Comparison of ENCODE assay signal across 26 cellular contexts in the genomic region with DNA sequence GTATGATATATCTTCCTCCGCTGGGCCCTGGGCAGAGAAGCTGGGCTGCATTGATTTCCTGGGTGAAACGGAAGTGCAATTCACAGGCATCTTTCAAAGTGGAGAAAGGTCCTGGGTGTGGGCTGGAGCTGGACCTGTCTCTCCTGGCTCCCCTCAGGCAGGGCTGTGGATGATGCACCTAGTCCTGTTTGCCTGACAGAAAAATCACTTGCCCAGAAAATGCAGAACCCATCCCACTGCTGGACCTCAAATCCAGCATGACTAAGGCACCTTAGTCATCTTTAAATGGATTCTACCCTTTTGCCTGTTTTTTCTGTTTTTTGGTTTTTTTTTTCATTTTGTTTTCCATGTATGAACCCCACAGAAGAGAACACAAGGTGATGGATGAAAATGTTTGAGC. TPM values are rescaled to one million over a fixed set of nuclear protein-coding genes. Genes with fewer than 3 reads are reported as not detected.
A peak's percentile ranks its signal among the peaks of the same experiment; 100 is the strongest.
DNase-seq lines count a peak whose midpoint lies in the region; ATAC-seq and TF ChIP-seq lines count a peak whose summit lies in the region.
"Had no signal": no experiment of that assay in that cellular context is flagged by ENCODE, and none has a peak within 500 bp of the region (broad histone marks: within the 10 kb centered on the region; RNA-seq: fewer than 3 reads in every experiment).

No MANE protein-coding gene starts in this region.

- H3K27me3 Mint-ChIP-seq in activated naive CD8-positive, alpha-beta T cell treated with anti-CD3 and anti-CD28 coated beads for 36 hours = no peaks in the 10 kb centered on the region
- no peaks in the 10 kb centered on the region for H3K27me3 Mint-ChIP-seq in activated naive CD8-positive, alpha-beta T cell treated with anti-CD3 and anti-CD28 coated beads, Interleukin-2, amount 50 U/mL, for 24 hours
- no peaks in the 10 kb centered on the region for H3K27me3 Mint-ChIP-seq in activated naive CD4-positive, alpha-beta T cell treated with anti-CD3 and anti-CD28 coated beads, Interleukin-2, amount 10 ng/mL, durations not matched to agents 7 days and 5 days
- H3K27me3 Mint-ChIP-seq: activated T-cell treated with anti-CD3 and anti-CD28 coated beads, Interleukin-2, amount 50 U/mL, for 24 hours; CD4-positive, CD25-positive, alpha-beta regulatory T cell; central memory CD8-positive, alpha-beta T cell; natural killer cell treated with Interleukin-12 subunit alpha and Interleukin-12 subunit beta and Interleukin-15 and Interleukin-18, amount 100 ng/mL, for 72 hours; stimulated activated memory B cell treated with anti-CD40 and anti-IgM and Interleukin-4, amounts not matched to agents 10 μg/mL and 1 μg/mL and 100 μg/mL, for 72 hours; type B pancreatic cell had no signal

- no peak overlapping the region for H3K9ac ChIP-seq in PC-3 (ENCODE audit: low read length)

- H3K4me1 Mint-ChIP-seq in activated naive CD8-positive, alpha-beta T cell treated with anti-CD3 and anti-CD28 coated beads for 36 hours = peaks cover 20% of the 10 kb centered on the region
- peaks cover 14% of the 10 kb centered on the region for H3K4me1 Mint-ChIP-seq in activated naive CD8-positive, alpha-beta T cell treated with anti-CD3 and anti-CD28 coated beads, Interleukin-2, amount 50 U/mL, for 24 hours
- peaks cover 19% of the 10 kb centered on the region for H3K4me1 Mint-ChIP-seq in activated naive CD4-positive, alpha-beta T cell treated with anti-CD3 and anti-CD28 coated beads, Interleukin-2, amount 10 ng/mL, durations not matched to agents 7 days and 5 days
- H3K4me1 Mint-ChIP-seq: stimulated activated memory B cell treated with anti-CD40 and anti-IgM and Interleukin-4, amounts not matched to agents 10 μg/mL and 1 μg/mL and 100 μg/mL, for 72 hours had no signal

- H3K27me3 ChIP-seq in PC-3 (ENCODE audit: low read length) = no peaks in the 10 kb centered on the region
- H3K27me3 ChIP-seq: esophagus muscularis mucosa, sigmoid colon had no signal

- H3K9me3 ChIP-seq in PC-3 (ENCODE audit: low read length) = no peaks in the 10 kb centered on the region
- H3K9me3 ChIP-seq: esophagus muscularis mucosa, sigmoid colon had no signal

- no peak for ATAC-seq in activated naive CD8-positive, alpha-beta T cell treated with anti-CD3 and anti-CD28 coated beads, Interleukin-2, amount 50 U/mL, for 24 hours
- peak; percentile 71 for ATAC-seq in PC-3
- ATAC-seq in HG03045 (IDR thresholded peaks at IDR 0.05; ENCODE audit: unreplicated experiment) = no peak
- ATAC-seq in stimulated activated naive CD8-positive, alpha-beta T cell treated with anti-CD3 and anti-CD28 coated beads, Interleukin-15, Interleukin-2, amounts not matched to agents 100 U/mL and 50 U/mL, for 24 hours = no peak
- ATAC-seq: natural killer cell treated with Interleukin-12 subunit alpha and Interleukin-12 subunit beta and Interleukin-15 and Interleukin-18, amount 100 ng/mL, for 72 hours; stimulated activated memory B cell treated with anti-CD40 and anti-IgM and Interleukin-4, amounts not matched to agents 10 μg/mL and 1 μg/mL and 100 μg/mL, for 72 hours had no signal

- H3K4me1 ChIP-seq in PC-3 (ENCODE audit: insufficient read depth, low read length) = peaks cover 10% of the 10 kb centered on the region

- no peak overlapping the region for H3K27ac ChIP-seq in PC-3 (ENCODE audit: low read length)
- H3K27ac ChIP-seq: esophagus muscularis mucosa, sigmoid colon had no signal

- H3F3A ChIP-seq in PC-3 (ENCODE audit: low read length, unreplicated experiment) = no peaks in the 10 kb centered on the region

- peak overlapping the region; percentile 3 for H3K27ac Mint-ChIP-seq in activated naive CD8-positive, alpha-beta T cell treated with anti-CD3 and anti-CD28 coated beads for 36 hours
- no peak overlapping the region for H3K27ac Mint-ChIP-seq in activated naive CD8-positive, alpha-beta T cell treated with anti-CD3 and anti-CD28 coated beads, Interleukin-2, amount 50 U/mL, for 24 hours
- H3K27ac Mint-ChIP-seq in activated naive CD4-positive, alpha-beta T cell treated with anti-CD3 and anti-CD28 coated beads, Interleukin-2, amount 10 ng/mL, durations not matched to agents 7 days and 5 days = no peak overlapping the region
- H3K27ac Mint-ChIP-seq: activated T-cell treated with anti-CD3 and anti-CD28 coated beads, Interleukin-2, amount 50 U/mL, for 24 hours; dendritic cell treated with granulocyte-macrophage colony-stimulating factor and Interleukin-4, amounts not matched to agents 40 ng/mL and 50 ng/mL, for 4 days; stimulated activated memory B cell treated with anti-CD40 and anti-IgM and Interleukin-4, amounts not matched to agents 10 μg/mL and 1 μg/mL and 100 μg/mL, for 72 hours; type B pancreatic cell had no signal

- H3K4me3 ChIP-seq in PC-3 (ENCODE audit: low read length) (no peak overlapping the region), fibroblast of mammary gland (ENCODE audit: control insufficient read depth, low read depth, low read length) (no peak overlapping the region)
- H3K4me3 ChIP-seq: esophagus muscularis mucosa, lung, sigmoid colon had no signal

- TF ChIP-seq CTCF in PC-3 (conservative IDR thresholded peaks at IDR 0.05; ENCODE audit: low read depth, low read length) (no peak), fibroblast of mammary gland (conservative IDR thresholded peaks at IDR 0.05; ENCODE audit: control insufficient read depth, insufficient read depth, low read depth, low read length) (no peak)

- no peaks in the 10 kb centered on the region for H3K79me2 ChIP-seq in PC-3 (ENCODE audit: low read length)

- no peak overlapping the region for H3K4me3 Mint-ChIP-seq in activated naive CD8-positive, alpha-beta T cell treated with anti-CD3 and anti-CD28 coated beads for 36 hours
- no peak overlapping the region for H3K4me3 Mint-ChIP-seq in activated naive CD8-positive, alpha-beta T cell treated with anti-CD3 and anti-CD28 coated beads, Interleukin-2, amount 50 U/mL, for 24 hours
- no peak overlapping the region for H3K4me3 Mint-ChIP-seq in activated naive CD4-positive, alpha-beta T cell treated with anti-CD3 and anti-CD28 coated beads, Interleukin-2, amount 10 ng/mL, durations not matched to agents 7 days and 5 days
- H3K4me3 Mint-ChIP-seq: activated T-cell treated with anti-CD3 and anti-CD28 coated beads, Interleukin-2, amount 50 U/mL, for 24 hours; CD4-positive, CD25-positive, alpha-beta regulatory T cell; central memory CD8-positive, alpha-beta T cell; dendritic cell treated with granulocyte-macrophage colony-stimulating factor and Interleukin-4, amounts not matched to agents 40 ng/mL and 50 ng/mL, for 4 days; endodermal cell; natural killer cell treated with Interleukin-12 subunit alpha and Interleukin-12 subunit beta and Interleukin-15 and Interleukin-18, amount 100 ng/mL, for 72 hours; stimulated activated memory B cell treated with anti-CD40 and anti-IgM and Interleukin-4, amounts not matched to agents 10 μg/mL and 1 μg/mL and 100 μg/mL, for 72 hours; type B pancreatic cell had no signal

- H3K9me2 ChIP-seq in PC-3 (replicated peaks; ENCODE audit: low read length) = no peaks in the 10 kb centered on the region

- intact Hi-C loops in PC-3 (cut with micrococcal nuclease) = no loop called here

- CTCF ChIA-PET in PC-3 (lab: Charles Lee) = no interaction called here
- CTCF ChIA-PET in activated naive CD4-positive, alpha-beta T cell treated with anti-CD3 and anti-CD28 coated beads, Interleukin-2, amount 10 ng/mL, durations not matched to agents 7 days and 5 days (lab: Charles Lee) = interaction anchor here (0.8 to 5.6 kb wide), 4 partner anchors 8 to 133 kb away, joined by 4 to 69 read pairs (median 12); a partner anchor contains a TSS

- no peak overlapping the region for H3K4me2 ChIP-seq in PC-3 (ENCODE audit: low read length)

- no peaks in the 10 kb centered on the region for H3K9me3 Mint-ChIP-seq in activated naive CD8-positive, alpha-beta T cell treated with anti-CD3 and anti-CD28 coated beads for 36 hours
- no peaks in the 10 kb centered on the region for H3K9me3 Mint-ChIP-seq in activated naive CD8-positive, alpha-beta T cell treated with anti-CD3 and anti-CD28 coated beads, Interleukin-2, amount 50 U/mL, for 24 hours
- no peaks in the 10 kb centered on the region for H3K9me3 Mint-ChIP-seq in activated naive CD4-positive, alpha-beta T cell treated with anti-CD3 and anti-CD28 coated beads, Interleukin-2, amount 10 ng/mL, durations not matched to agents 7 days and 5 days
- H3K9me3 Mint-ChIP-seq: activated T-cell treated with anti-CD3 and anti-CD28 coated beads, Interleukin-2, amount 50 U/mL, for 24 hours; CD4-positive, CD25-positive, alpha-beta regulatory T cell; central memory CD8-positive, alpha-beta T cell; dendritic cell treated with granulocyte-macrophage colony-stimulating factor and Interleukin-4, amounts not matched to agents 40 ng/mL and 50 ng/mL, for 4 days; endodermal cell; natural killer cell treated with Interleukin-12 subunit alpha and Interleukin-12 subunit beta and Interleukin-15 and Interleukin-18, amount 100 ng/mL, for 72 hours; stimulated activated memory B cell treated with anti-CD40 and anti-IgM and Interleukin-4, amounts not matched to agents 10 μg/mL and 1 μg/mL and 100 μg/mL, for 72 hours had no signal

- DNase-seq in activated naive CD8-positive, alpha-beta T cell treated with anti-CD3 and anti-CD28 coated beads for 36 hours = no peak
- DNase-seq in activated naive CD8-positive, alpha-beta T cell treated with anti-CD3 and anti-CD28 coated beads, Interleukin-2, amount 50 U/mL, for 24 hours = no peak
- peak; percentile 29 for DNase-seq in PC-3
- DNase-seq in fibroblast of mammary gland (ENCODE audit: low read depth) = peak; percentile 63
- no peak for DNase-seq in activated naive CD4-positive, alpha-beta T cell treated with anti-CD3 and anti-CD28 coated beads, Interleukin-2, amount 10 ng/mL, durations not matched to agents 7 days and 5 days
- DNase-seq in midbrain (lab: John Stamatoyannopoulos, UW) = no peak
- DNase-seq in stimulated activated naive CD8-positive, alpha-beta T cell treated with anti-CD3 and anti-CD28 coated beads, Interleukin-15, Interleukin-2, amounts not matched to agents 100 U/mL and 50 U/mL, for 24 hours = no peak
- DNase-seq: 8988T, AML-193, endodermal cell, hippocampal formation, NCI-H1092 treated with DMSO at 0.1 percent for 48 hours, NCI-H1694 treated with DMSO at 0.1 percent for 48 hours, NCI-H510A treated with DMSO at 0.1 percent for 48 hours, sigmoid colon, T1000 had no signal

- H4K20me1 ChIP-seq in PC-3 (ENCODE audit: low read length) = no peaks in the 10 kb centered on the region

- POLR2A ChIA-PET in PC-3 (lab: Charles Lee; ENCODE audit: unreplicated experiment) = no interaction called here

- BruUV-seq in PC-3 (replicated peaks; lab: Mats Ljungman, UMichigan) = no TSS peak

- no peaks in the 10 kb centered on the region for H3K36me3 ChIP-seq in PC-3 (ENCODE audit: low read depth, low read length)

- H3K36me3 Mint-ChIP-seq in activated naive CD8-positive, alpha-beta T cell treated with anti-CD3 and anti-CD28 coated beads for 36 hours = peaks cover 7% of the 10 kb centered on the region
- no peaks in the 10 kb centered on the region for H3K36me3 Mint-ChIP-seq in activated naive CD8-positive, alpha-beta T cell treated with anti-CD3 and anti-CD28 coated beads, Interleukin-2, amount 50 U/mL, for 24 hours (ENCODE audit: low read depth)
- peaks cover 2% of the 10 kb centered on the region for H3K36me3 Mint-ChIP-seq in activated naive CD4-positive, alpha-beta T cell treated with anti-CD3 and anti-CD28 coated beads, Interleukin-2, amount 10 ng/mL, durations not matched to agents 7 days and 5 days
- H3K36me3 Mint-ChIP-seq: natural killer cell treated with Interleukin-12 subunit alpha and Interleukin-12 subunit beta and Interleukin-15 and Interleukin-18, amount 100 ng/mL, for 72 hours; type B pancreatic cell had no signal

- no peak overlapping the region for H2AFZ ChIP-seq in PC-3 (ENCODE audit: low read length)

RNA-seq across cellular contexts. Expression of a gene that starts 49.7 kb away (rescaled TPM):
- total RNA-seq in activated naive CD8-positive, alpha-beta T cell treated with anti-CD3 and anti-CD28 coated beads for 36 hours = 10 to 100 TPM; 33.8 to 34.4 TPM
- total RNA-seq in PC-3 (2014; rRNA removed) = 18.3 and 26.1 TPM in 2 replicates

Comparison
In these comparisons a context has a peak if more than half of its experiments do, and no peak if none do; other contexts are left out.
1. DNase-seq: peak in PC-3 (single experiment) and fibroblast of mammary gland (single experiment); none in activated naive CD8-positive, alpha-beta T cell treated with anti-CD3 and anti-CD28 coated beads for 36 hours (single experiment), activated naive CD8-positive, alpha-beta T cell treated with anti-CD3 and anti-CD28 coated beads, Interleukin-2, amount 50 U/mL, for 24 hours (single experiment), activated naive CD4-positive, alpha-beta T cell treated with anti-CD3 and anti-CD28 coated beads, Interleukin-2, amount 10 ng/mL, durations not matched to agents 7 days and 5 days (single experiment), midbrain (single experiment) and stimulated activated naive CD8-positive, alpha-beta T cell treated with anti-CD3 and anti-CD28 coated beads, Interleukin-15, Interleukin-2, amounts not matched to agents 100 U/mL and 50 U/mL, for 24 hours (single experiment).